8 cellular contexts compared by ENCODE assay signal in the genomic region with DNA sequence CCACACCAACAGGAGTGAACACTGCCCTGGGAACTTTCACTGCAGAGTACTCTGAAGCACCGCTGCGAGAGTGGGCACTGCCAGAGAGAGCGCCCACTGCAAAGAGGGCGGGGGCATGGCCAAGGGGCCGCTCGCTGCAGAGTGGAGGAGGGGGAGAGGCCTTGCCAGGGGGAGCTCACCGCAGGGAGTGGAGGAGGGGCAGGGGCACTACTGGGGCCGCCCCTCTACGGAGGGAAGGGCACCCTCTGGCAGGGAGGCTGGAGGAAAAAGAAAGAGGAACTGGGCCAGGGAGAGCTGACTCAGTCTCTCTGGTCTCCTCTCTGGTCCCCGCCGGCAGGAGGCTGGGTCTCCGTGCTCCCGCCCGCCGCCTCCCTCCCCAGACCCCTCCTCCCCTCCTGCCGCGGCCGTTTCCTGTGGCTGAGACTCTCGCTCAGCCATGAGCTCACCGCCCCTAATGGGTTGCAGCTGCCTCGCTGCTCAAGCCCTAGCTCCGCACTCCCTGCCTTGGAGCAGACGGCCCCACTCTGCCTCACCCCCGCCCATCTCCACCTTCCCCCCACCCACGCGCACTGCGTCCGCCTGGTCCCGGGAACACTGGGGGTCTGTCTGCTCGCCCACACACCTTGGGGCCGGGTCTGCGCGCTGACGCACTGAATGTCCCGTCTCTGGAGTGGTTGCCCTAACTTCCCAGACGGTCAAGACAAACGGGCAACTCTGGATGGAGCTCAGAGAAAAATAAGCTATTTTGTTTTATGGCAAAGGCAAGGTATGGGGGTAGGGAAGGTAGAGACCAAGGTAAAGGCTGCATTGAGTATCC. TPM values are rescaled to one million over a fixed set of nuclear protein-coding genes. Genes with fewer than 3 reads are reported as not detected.
DNase-seq lines count a peak whose midpoint lies in the region; ATAC-seq lines count a peak whose summit lies in the region.

No MANE protein-coding gene starts in this region.

- no peak overlapping the region for H2BK15ac ChIP-seq in mesendoderm (replicated peaks; ENCODE audit: low read depth)

- WGBS in mesendoderm (ENCODE audit: extremely low coverage, insufficient coverage, low lambda C conversion rate), result no CpG with 5 or more reads among the region's 37 CpGs

- peak overlapping the region; percentile 81 for H3K4me3 Mint-ChIP-seq in stimulated activated naive CD8-positive, alpha-beta T cell treated with anti-CD3 and anti-CD28 coated beads, Interleukin-15, Interleukin-2, amounts not matched to agents 100 ng/mL and 50 ng/mL, for 24 hours

- peak overlapping the region; percentile 98 for H2BK5ac ChIP-seq in mesendoderm (ENCODE audit: low read length)

- ATAC-seq in GM19025 (IDR thresholded peaks at IDR 0.05; ENCODE audit: low read depth, unreplicated experiment) (peak; percentile 76), HG03139 (IDR thresholded peaks at IDR 0.05; ENCODE audit: unreplicated experiment) (peak; percentile 74)

- no peak overlapping the region for H4K8ac ChIP-seq in mesendoderm (ENCODE audit: low read depth, low read length)

- H3K4me2 ChIP-seq in BLaER1 treated with 17β-estradiol and CSF1 and Interleukin-3, amounts not matched to agents 10 nM and 100 nM, result peak overlapping the region; percentile 88 to 99 (median 98)
- peak overlapping the region; percentile 97 for H3K4me2 ChIP-seq in mesendoderm (ENCODE audit: low read length)

- peaks cover 41 to 59% (median 51%) of the 10 kb centered on the region in 10 experiments for H3K4me1 ChIP-seq in BLaER1 treated with 17β-estradiol and CSF1 and Interleukin-3, amounts not matched to agents 10 nM and 100 nM
- H3K4me1 ChIP-seq in mesendoderm (ENCODE audit: control insufficient read depth, low read depth, low read length), result peaks cover 5% of the 10 kb centered on the region

- no peaks in the 10 kb centered on the region for H3K9me3 Mint-ChIP-seq in stimulated activated naive CD8-positive, alpha-beta T cell treated with anti-CD3 and anti-CD28 coated beads, Interleukin-15, Interleukin-2, amounts not matched to agents 100 ng/mL and 50 ng/mL, for 24 hours

- peak overlapping the region; percentile 12 for H4K5ac ChIP-seq in mesendoderm (ENCODE audit: low read length)

- H3K27ac Mint-ChIP-seq in stimulated activated naive CD8-positive, alpha-beta T cell treated with anti-CD3 and anti-CD28 coated beads, Interleukin-15, Interleukin-2, amounts not matched to agents 100 ng/mL and 50 ng/mL, for 24 hours, result peak overlapping the region; percentile 11

- peaks cover 10 to 22% (median 18%) of the 10 kb centered on the region in 11 experiments; a peak in 21 of 22 replicates for H3K27me3 ChIP-seq in BLaER1 treated with 17β-estradiol and CSF1 and Interleukin-3, amounts not matched to agents 10 nM and 100 nM
- no peaks in the 10 kb centered on the region for H3K27me3 ChIP-seq in mesendoderm (ENCODE audit: insufficient read depth, low read length, poor library complexity)

- H2AK5ac ChIP-seq in mesendoderm (ENCODE audit: low read length), result peak overlapping the region; percentile 43

- peaks cover 3% of the 10 kb centered on the region for H3K79me2 ChIP-seq in mesendoderm (ENCODE audit: control insufficient read depth, insufficient read depth, low read length)

- H3K4me3 ChIP-seq in BLaER1 treated with 17β-estradiol and CSF1 and Interleukin-3, amounts not matched to agents 10 nM and 100 nM, result peak overlapping the region; percentile 71 to 87 (median 78)
- peak overlapping the region; percentile 89 for H3K4me3 ChIP-seq in mesendoderm (ENCODE audit: low read length)

- peaks cover 4 to 36% (median 25%) of the 10 kb centered on the region in 11 experiments; a peak in 21 of 22 replicates for H3K36me3 ChIP-seq in BLaER1 treated with 17β-estradiol and CSF1 and Interleukin-3, amounts not matched to agents 10 nM and 100 nM
- H3K36me3 ChIP-seq in mesendoderm (ENCODE audit: control insufficient read depth, insufficient read depth, low read length), result peaks cover 8% of the 10 kb centered on the region

- peaks cover 50% of the 10 kb centered on the region for H3K27me3 Mint-ChIP-seq in stimulated activated naive CD8-positive, alpha-beta T cell treated with anti-CD3 and anti-CD28 coated beads, Interleukin-15, Interleukin-2, amounts not matched to agents 100 ng/mL and 50 ng/mL, for 24 hours

- H3K36me3 Mint-ChIP-seq in stimulated activated naive CD8-positive, alpha-beta T cell treated with anti-CD3 and anti-CD28 coated beads, Interleukin-15, Interleukin-2, amounts not matched to agents 100 ng/mL and 50 ng/mL, for 24 hours (ENCODE audit: low read depth), result no peaks in the 10 kb centered on the region

- H3K79me1 ChIP-seq in mesendoderm (ENCODE audit: low read length), result peaks cover 8% of the 10 kb centered on the region

- H3K56ac ChIP-seq in mesendoderm (ENCODE audit: low read length), result peak overlapping the region; percentile 99

- peak overlapping the region; percentile 98 for H3K23ac ChIP-seq in mesendoderm (ENCODE audit: low read length)

- peak overlapping the region; percentile 14 for H2BK120ac ChIP-seq in mesendoderm (ENCODE audit: low read depth, low read length)

- H4K20me1 ChIP-seq in BLaER1 treated with 17β-estradiol and CSF1 and Interleukin-3, amounts not matched to agents 10 nM and 100 nM, result peaks cover 0 to 15% (median 0%) of the 10 kb centered on the region in 11 experiments; a peak in 5 of 22 replicates

- no peaks in the 10 kb centered on the region for H3K9me3 ChIP-seq in BLaER1 treated with 17β-estradiol and CSF1 and Interleukin-3, amounts not matched to agents 10 nM and 100 nM (replicated peaks in 1 of 11)

- H3K27ac ChIP-seq in BLaER1 treated with 17β-estradiol and CSF1 and Interleukin-3, amounts not matched to agents 10 nM and 100 nM, result peak overlapping the region; percentile 69 to 97 (median 92)
- peak overlapping the region; percentile 99 for H3K27ac ChIP-seq in mesendoderm (ENCODE audit: low read depth, low read length)

- H3K4ac ChIP-seq in mesendoderm (ENCODE audit: low read depth, low read length), result peak overlapping the region; percentile 46

- peak overlapping the region; percentile 95 for H3K18ac ChIP-seq in mesendoderm (ENCODE audit: low read length)

- DNase-seq in NCI-H345 (lab: John Stamatoyannopoulos, UW) (peak; percentile 91), epidermal melanocyte (ENCODE audit: insufficient read length, low spot score) (peak; percentile 84), mesendoderm (peak; percentile 98)
- DNase-seq in activated CD4-positive, alpha-beta T cell treated with anti-CD3 and anti-CD28 coated beads for 48 hours, result peak; percentile 60

- peak overlapping the region; percentile 84 to 90 (median 86) for H3K9ac ChIP-seq in BLaER1 treated with 17β-estradiol and CSF1 and Interleukin-3, amounts not matched to agents 10 nM and 100 nM
- H3K9ac ChIP-seq in mesendoderm (ENCODE audit: low read length), result peak overlapping the region; percentile 98

- peaks cover 36% of the 10 kb centered on the region for H3K4me1 Mint-ChIP-seq in stimulated activated naive CD8-positive, alpha-beta T cell treated with anti-CD3 and anti-CD28 coated beads, Interleukin-15, Interleukin-2, amounts not matched to agents 100 ng/mL and 50 ng/mL, for 24 hours (ENCODE audit: low read depth)

RNA-seq across cellular contexts. Expression of gene ARHGEF40, which starts 1.3 kb away (rescaled TPM):
- 29.5 TPM for polyA plus RNA-seq in mesendoderm (2013, experiment 1 of 2)
- polyA plus RNA-seq in mesendoderm (2013, experiment 2 of 2), result 26.2 TPM

RNA-seq across cellular contexts. Expression of gene RNASE8, which starts 13.8 kb away (rescaled TPM):
- polyA plus RNA-seq in mesendoderm (2013, experiment 1 of 2), result not detected
- polyA plus RNA-seq in mesendoderm (2013, experiment 2 of 2), result not detected

RNA-seq across cellular contexts. Expression of gene ZNF219, which starts 27.0 kb away (rescaled TPM):
- polyA plus RNA-seq in mesendoderm (2013, experiment 1 of 2), result 43.6 TPM
- 45.1 TPM for polyA plus RNA-seq in mesendoderm (2013, experiment 2 of 2)

RNA-seq across cellular contexts. Expression of gene RNASE7, which starts 29.3 kb away (rescaled TPM):
- polyA plus RNA-seq in mesendoderm (2013, experiment 1 of 2), result not detected
- polyA plus RNA-seq in mesendoderm (2013, experiment 2 of 2), result not detected

RNA-seq across cellular contexts. Expression of gene TMEM253, which starts 29.4 kb away (rescaled TPM):
- 1.1 TPM for polyA plus RNA-seq in mesendoderm (2013, experiment 1 of 2)
- polyA plus RNA-seq in mesendoderm (2013, experiment 2 of 2), result 1.2 TPM

Comparison
In these comparisons a context has a peak if more than half of its experiments do, and no peak if none do; other contexts are left out.
1. Peak in every context shown above with its lines: DNase-seq, ATAC-seq, H3K4me3 ChIP-seq and H3K27ac ChIP-seq.